Comparison of ENCODE assay signal across 16 cellular contexts in the genomic region with DNA sequence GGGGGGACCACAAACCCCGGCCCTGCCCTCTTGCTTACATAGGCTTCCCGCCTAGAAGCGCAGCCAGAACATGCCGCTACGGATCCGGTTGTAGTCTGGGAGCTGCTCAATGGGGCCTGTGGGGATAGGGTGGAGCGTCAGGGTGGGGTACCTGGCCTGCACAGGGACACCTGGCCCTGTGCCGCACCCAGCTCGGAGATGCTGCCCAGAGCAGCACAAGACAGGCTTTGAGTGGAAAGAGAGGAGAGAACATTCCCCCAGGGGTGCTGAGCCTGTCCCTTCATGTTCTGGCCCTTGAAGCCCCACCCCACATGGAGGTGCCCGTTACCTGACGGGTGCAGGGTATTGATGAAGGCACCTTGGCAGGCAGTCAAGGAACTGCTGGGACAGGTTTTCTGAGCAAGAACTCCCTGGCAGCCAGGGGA. TPM values are rescaled to one million over a fixed set of nuclear protein-coding genes. Genes with fewer than 3 reads are reported as not detected.
DNase-seq lines count a peak whose midpoint lies in the region; TF ChIP-seq lines count a peak whose summit lies in the region.
"Had no signal": no experiment of that assay in that cellular context is flagged by ENCODE, and none has a peak within 500 bp of the region (broad histone marks: within the 10 kb centered on the region; RNA-seq: fewer than 3 reads in every experiment).

No MANE protein-coding gene starts in this region.

- intact Hi-C loops in activated T-helper 1 cell treated with anti-CD3 and anti-CD28 coated beads, Interleukin-12 subunit alpha, Interleukin-12 subunit beta, Interleukin-2, Interleukin-4 antibody, amounts not matched to agents 30 ng/mL and 10 ng/mL and 1 ng/mL, durations not matched to agents 14 hours and 24 hours and 36 hours (cut with micrococcal nuclease): no loop called here

- no peak overlapping the region for H3K4me3 Mint-ChIP-seq in activated T-helper 1 cell treated with anti-CD3 and anti-CD28 coated beads, Interleukin-12 subunit alpha, Interleukin-12 subunit beta, Interleukin-2, Interleukin-4 antibody, amounts not matched to agents 30 ng/mL and 10 ng/mL and 1 ng/mL, durations not matched to agents 14 hours and 24 hours and 36 hours
- H3K4me3 Mint-ChIP-seq: activated T-helper 17 cell treated with anti-CD3 and anti-CD28 coated beads, Interleukin-2, amount 50 U/mL, for 72 hours; stimulated activated effector memory CD8-positive, alpha-beta T cell treated with anti-CD3 and anti-CD28 coated beads, Interleukin-12 subunit alpha, Interleukin-12 subunit beta, amount 100 ng/mL, for 72 hours; WTC11 had no signal

- H3K36me3 ChIP-seq in muscle layer of duodenum (ENCODE audit: control insufficient read depth in 1 of 2, insufficient read depth in 2 of 2, low read length in 2 of 2) (peaks cover 57 to 66% of the 10 kb centered on the region in 2 donors), urinary bladder (ENCODE audit: insufficient read depth) (peaks cover 4% of the 10 kb centered on the region), BE2C (peaks cover 16% of the 10 kb centered on the region)

- H3K4me1 Mint-ChIP-seq in activated T-helper 1 cell treated with anti-CD3 and anti-CD28 coated beads, Interleukin-12 subunit alpha, Interleukin-12 subunit beta, Interleukin-2, Interleukin-4 antibody, amounts not matched to agents 30 ng/mL and 10 ng/mL and 1 ng/mL, durations not matched to agents 14 hours and 24 hours and 36 hours (ENCODE audit: low read depth): no peaks in the 10 kb centered on the region

- DNase-seq in NCI-H2171 treated with DMSO at 0.1 percent for 48 hours (lab: John Stamatoyannopoulos, UW) (peak; percentile 41), NCI-H2171 (lab: John Stamatoyannopoulos, UW) (no peak), epithelial cell of prostate (ENCODE audit: low read depth, low spot score) (peak; percentile 94), BE2C (no peak), NCI-H446 treated with DMSO at 0.1 percent for 48 hours (lab: John Stamatoyannopoulos, UW) (no peak)
- no peak for DNase-seq in activated T-helper 1 cell treated with anti-CD3 and anti-CD28 coated beads, Interleukin-12 subunit alpha, Interleukin-12 subunit beta, Interleukin-2, Interleukin-4 antibody, amounts not matched to agents 30 ng/mL and 10 ng/mL and 1 ng/mL, durations not matched to agents 14 hours and 24 hours and 36 hours (ENCODE audit: low spot score)
- DNase-seq: NCI-H146, OCI-M1 had no signal

- H3K4me3 ChIP-seq in muscle layer of duodenum (ENCODE audit: low read depth in 1 of 2, low read length in 2 of 2): no peak overlapping the region
- H3K4me3 ChIP-seq in urinary bladder (ENCODE audit: low read depth, low read length): no peak overlapping the region
- no peak overlapping the region for H3K4me3 ChIP-seq in BE2C (ENCODE audit: low read depth, low read length)

- H3K27ac Mint-ChIP-seq in activated T-helper 1 cell treated with anti-CD3 and anti-CD28 coated beads, Interleukin-12 subunit alpha, Interleukin-12 subunit beta, Interleukin-2, Interleukin-4 antibody, amounts not matched to agents 30 ng/mL and 10 ng/mL and 1 ng/mL, durations not matched to agents 14 hours and 24 hours and 36 hours: no peak overlapping the region
- H3K27ac Mint-ChIP-seq: activated T-helper 17 cell treated with anti-CD3 and anti-CD28 coated beads, Interleukin-2, amount 50 U/mL, for 72 hours; stimulated activated effector memory CD8-positive, alpha-beta T cell treated with anti-CD3 and anti-CD28 coated beads, Interleukin-12 subunit alpha, Interleukin-12 subunit beta, amount 100 ng/mL, for 72 hours; WTC11 had no signal

- 54% methylated on average over 11 of the region's 11 CpGs for WGBS in urinary bladder

- peaks cover 11% of the 10 kb centered on the region for H3K27me3 Mint-ChIP-seq in activated T-helper 1 cell treated with anti-CD3 and anti-CD28 coated beads, Interleukin-12 subunit alpha, Interleukin-12 subunit beta, Interleukin-2, Interleukin-4 antibody, amounts not matched to agents 30 ng/mL and 10 ng/mL and 1 ng/mL, durations not matched to agents 14 hours and 24 hours and 36 hours (ENCODE audit: insufficient read depth)

- peaks cover 13 to 44% of the 10 kb centered on the region in 2 donors for H3K4me1 ChIP-seq in muscle layer of duodenum (ENCODE audit: control insufficient read depth in 1 of 2, insufficient read depth in 2 of 2, low read length in 2 of 2)
- H3K4me1 ChIP-seq in urinary bladder (ENCODE audit: insufficient read depth): no peaks in the 10 kb centered on the region
- H3K4me1 ChIP-seq in BE2C: no peaks in the 10 kb centered on the region; the same call in 1 of the 2 replicates

- H3K9me3 ChIP-seq in muscle layer of duodenum (ENCODE audit: control insufficient read depth in 1 of 2, low read length in 2 of 2) (no peaks in the 10 kb centered on the region), BE2C (no peaks in the 10 kb centered on the region)

- TF ChIP-seq CTCF in BE2C (IDR thresholded peaks at IDR 0.05; ENCODE audit: low read depth, low read length): no peak

- peaks cover 4% of the 10 kb centered on the region for H3K27me3 ChIP-seq in muscle layer of duodenum (ENCODE audit: low read depth, low read length)
- H3K27me3 ChIP-seq in BE2C: peaks cover 3% of the 10 kb centered on the region; the same call in 1 of the 2 replicates

- peaks cover 23% of the 10 kb centered on the region for H3K36me3 Mint-ChIP-seq in activated T-helper 1 cell treated with anti-CD3 and anti-CD28 coated beads, Interleukin-12 subunit alpha, Interleukin-12 subunit beta, Interleukin-2, Interleukin-4 antibody, amounts not matched to agents 30 ng/mL and 10 ng/mL and 1 ng/mL, durations not matched to agents 14 hours and 24 hours and 36 hours (ENCODE audit: low read depth)

- peak overlapping the region; percentile 98 for H3K27ac ChIP-seq in epithelial cell of prostate
- peak overlapping the region; percentile 88 for H3K27ac ChIP-seq in muscle layer of duodenum (ENCODE audit: low read length)
- H3K27ac ChIP-seq in urinary bladder (ENCODE audit: low read depth): peak overlapping the region; percentile 51

- no peaks in the 10 kb centered on the region for H3K9me3 Mint-ChIP-seq in activated T-helper 1 cell treated with anti-CD3 and anti-CD28 coated beads, Interleukin-12 subunit alpha, Interleukin-12 subunit beta, Interleukin-2, Interleukin-4 antibody, amounts not matched to agents 30 ng/mL and 10 ng/mL and 1 ng/mL, durations not matched to agents 14 hours and 24 hours and 36 hours
- H3K9me3 Mint-ChIP-seq: activated T-helper 17 cell treated with anti-CD3 and anti-CD28 coated beads, Interleukin-2, amount 50 U/mL, for 72 hours; stimulated activated effector memory CD8-positive, alpha-beta T cell treated with anti-CD3 and anti-CD28 coated beads, Interleukin-12 subunit alpha, Interleukin-12 subunit beta, amount 100 ng/mL, for 72 hours; WTC11 had no signal

RNA-seq across cellular contexts. Expression of a gene that starts 4.0 kb away (rescaled TPM):
- 20.0 TPM for total RNA-seq in urinary bladder
- 19.7 TPM for polyA plus RNA-seq in urinary bladder
- polyA plus RNA-seq in BE2C (2012; ENCODE audit: insufficient read depth, insufficient read length, low read depth): 0.91 TPM
- 0.39 and 0.83 TPM in 2 replicates for total RNA-seq in activated T-helper 1 cell treated with anti-CD3 and anti-CD28 coated beads, Interleukin-12 subunit alpha, Interleukin-12 subunit beta, Interleukin-2, Interleukin-4 antibody, amounts not matched to agents 30 ng/mL and 10 ng/mL and 1 ng/mL, durations not matched to agents 14 hours and 24 hours and 36 hours

RNA-seq across cellular contexts. Expression of a gene that starts 10.4 kb away (rescaled TPM):
- 82.4 TPM for total RNA-seq in urinary bladder
- polyA plus RNA-seq in urinary bladder: 282 TPM
- 332 TPM for polyA plus RNA-seq in BE2C (2012; ENCODE audit: insufficient read depth, insufficient read length, low read depth)
- total RNA-seq in activated T-helper 1 cell treated with anti-CD3 and anti-CD28 coated beads, Interleukin-12 subunit alpha, Interleukin-12 subunit beta, Interleukin-2, Interleukin-4 antibody, amounts not matched to agents 30 ng/mL and 10 ng/mL and 1 ng/mL, durations not matched to agents 14 hours and 24 hours and 36 hours: 191 and 193 TPM in 2 replicates

RNA-seq across cellular contexts. Expression of a gene that starts 22.5 kb away (rescaled TPM):
- total RNA-seq in urinary bladder: not detected
- not detected for polyA plus RNA-seq in urinary bladder
- not detected for polyA plus RNA-seq in BE2C (2012; ENCODE audit: insufficient read depth, insufficient read length, low read depth)
- total RNA-seq in activated T-helper 1 cell treated with anti-CD3 and anti-CD28 coated beads, Interleukin-12 subunit alpha, Interleukin-12 subunit beta, Interleukin-2, Interleukin-4 antibody, amounts not matched to agents 30 ng/mL and 10 ng/mL and 1 ng/mL, durations not matched to agents 14 hours and 24 hours and 36 hours: 1.6 TPM in 1 of 2 replicates, not detected in the other
- total RNA-seq: A172, Daoy, mucosa of gallbladder had no signal

RNA-seq across cellular contexts. Expression of a gene that starts 35.5 kb away (rescaled TPM):
- total RNA-seq in urinary bladder: 0.69 TPM
- polyA plus RNA-seq in urinary bladder: 0.81 TPM
- polyA plus RNA-seq in BE2C (2012; ENCODE audit: insufficient read depth, insufficient read length, low read depth): not detected
- 0.21 TPM in 1 of 2 replicates, not detected in the other for total RNA-seq in activated T-helper 1 cell treated with anti-CD3 and anti-CD28 coated beads, Interleukin-12 subunit alpha, Interleukin-12 subunit beta, Interleukin-2, Interleukin-4 antibody, amounts not matched to agents 30 ng/mL and 10 ng/mL and 1 ng/mL, durations not matched to agents 14 hours and 24 hours and 36 hours
- total RNA-seq: mucosa of gallbladder, WTC11 had no signal

RNA-seq across cellular contexts. Expression of a gene that starts 36.2 kb away (rescaled TPM):
- total RNA-seq in urinary bladder: 8.0 TPM
- 12.9 TPM for polyA plus RNA-seq in urinary bladder
- 14.0 TPM for polyA plus RNA-seq in BE2C (2012; ENCODE audit: insufficient read depth, insufficient read length, low read depth)
- 46.3 and 52.8 TPM in 2 replicates for total RNA-seq in activated T-helper 1 cell treated with anti-CD3 and anti-CD28 coated beads, Interleukin-12 subunit alpha, Interleukin-12 subunit beta, Interleukin-2, Interleukin-4 antibody, amounts not matched to agents 30 ng/mL and 10 ng/mL and 1 ng/mL, durations not matched to agents 14 hours and 24 hours and 36 hours

Comparison
In these comparisons a context has a peak if more than half of its experiments do, and no peak if none do; other contexts are left out.
1. DNase-seq: peak in NCI-H2171 treated with DMSO at 0.1 percent for 48 hours (single experiment) and epithelial cell of prostate (single experiment); none in NCI-H2171 (single experiment), BE2C (single experiment), activated T-helper 1 cell treated with anti-CD3 and anti-CD28 coated beads, Interleukin-12 subunit alpha, Interleukin-12 subunit beta, Interleukin-2, Interleukin-4 antibody, amounts not matched to agents 30 ng/mL and 10 ng/mL and 1 ng/mL, durations not matched to agents 14 hours and 24 hours and 36 hours (single experiment) and NCI-H446 treated with DMSO at 0.1 percent for 48 hours (single experiment).
2. RNA of a gene that starts 4.0 kb away (total RNA-seq): 20.0 TPM in urinary bladder (single experiment); 0.39 to 0.83 TPM in activated T-helper 1 cell treated with anti-CD3 and anti-CD28 coated beads, Interleukin-12 subunit alpha, Interleukin-12 subunit beta, Interleukin-2, Interleukin-4 antibody, amounts not matched to agents 30 ng/mL and 10 ng/mL and 1 ng/mL, durations not matched to agents 14 hours and 24 hours and 36 hours; every median in the first group is over 10 times any median in the second.
3. Peak in every context shown above with its lines, with median percentiles within 50 percentile points of each other: H3K27ac ChIP-seq.